In genomic region chrX:20267599-20267923, GRCh38 we compare ENCODE assay signal across 8 cellular contexts. TPM values are rescaled to one million over a fixed set of nuclear protein-coding genes. Genes with fewer than 3 reads are reported as not detected.
DNase-seq lines count a peak whose midpoint lies in the region; ATAC-seq and TF ChIP-seq lines count a peak whose summit lies in the region.

No MANE protein-coding gene starts in this region.

- H3K27me3 ChIP-seq in ACC112 (ENCODE audit: insufficient read depth, low read length) (no peaks in the 10 kb centered on the region), Loucy (ENCODE audit: insufficient read depth, low read length, poor library complexity, severe bottlenecking) (no peaks in the 10 kb centered on the region)

- peak overlapping the region; percentile 62 for H3K9ac ChIP-seq in Loucy (ENCODE audit: low read depth, low read length, poor library complexity, severe bottlenecking)

- H3K36me3 Mint-ChIP-seq in naive B cell: peaks cover 0 to 4% of the 10 kb centered on the region in 2 donors

- no peaks in the 10 kb centered on the region for H3K27me3 Mint-ChIP-seq in naive B cell

- peaks cover 0 to 2% (median 0%) of the 10 kb centered on the region in 7 donors for H3K9me3 Mint-ChIP-seq in naive B cell

- H3K27ac ChIP-seq in ACC112 (ENCODE audit: low read depth, low read length) (0 out of 2 replicates have a peak overlapping the region, but pooled peaks have one; percentile 34), coronary artery (peak overlapping the region; percentile 77 to 90)

- no peaks in the 10 kb centered on the region for H3K9me3 ChIP-seq in Loucy (ENCODE audit: insufficient read depth, low read depth, low read length)

- no peaks in the 10 kb centered on the region for H3F3A ChIP-seq in Loucy (ENCODE audit: low read depth)

- H3K4me3 ChIP-seq in ACC112 (ENCODE audit: low read depth, low read length): peak overlapping the region; percentile 83
- H3K4me3 ChIP-seq in Loucy (ENCODE audit: low read length, poor library complexity, severe bottlenecking): peak overlapping the region; percentile 74
- peak overlapping the region; percentile 70 for H3K4me3 ChIP-seq in coronary artery

- H3K4me3 Mint-ChIP-seq in naive B cell: peak overlapping the region; percentile 90 to 100 (median 96)

- no peaks in the 10 kb centered on the region for H3K9me2 ChIP-seq in Loucy (replicated peaks; ENCODE audit: low read depth, low read length)

- H3K79me2 ChIP-seq in ACC112 (ENCODE audit: control insufficient read depth, insufficient read depth, low read length, unreplicated experiment): peaks cover 37% of the 10 kb centered on the region
- H3K79me2 ChIP-seq in Loucy (ENCODE audit: insufficient read depth, low read length): peaks cover 38% of the 10 kb centered on the region

- ATAC-seq in naive B cell (ENCODE audit: low read depth in 2 of 2) (no peak), GM21576 (IDR thresholded peaks at IDR 0.05; ENCODE audit: unreplicated experiment) (no peak)

- H3K4me1 Mint-ChIP-seq in naive B cell: peaks cover 7 to 18% (median 13%) of the 10 kb centered on the region in 3 donors

- H3K4me1 ChIP-seq in ACC112 (ENCODE audit: control insufficient read depth, insufficient read depth, low read length, unreplicated experiment): peaks cover 40% of the 10 kb centered on the region
- peaks cover 11% of the 10 kb centered on the region for H3K4me1 ChIP-seq in Loucy (ENCODE audit: insufficient read depth, low read length, poor library complexity, severe bottlenecking)

- peak overlapping the region; percentile 79 to 99 (median 94) for H3K27ac Mint-ChIP-seq in naive B cell

- DNase-seq in coronary artery (ENCODE audit: low spot score) (no peak), naive B cell (no peak), hepatic stellate cell (ENCODE audit: low spot score) (no peak), NCI-H187 (lab: John Stamatoyannopoulos, UW) (no peak)
- no peak for DNase-seq in stimulated activated CD4-positive, alpha-beta T cell treated with anti-CD3 and anti-CD28 coated beads, Interleukin-4, amount 100 ng/mL, for 1 hour

- H3K36me3 ChIP-seq in ACC112 (ENCODE audit: insufficient read depth, low read length) (no peaks in the 10 kb centered on the region), Loucy (ENCODE audit: insufficient read depth, low read length) (no peaks in the 10 kb centered on the region)

- peak overlapping the region; percentile 60 for H3K4me2 ChIP-seq in Loucy (ENCODE audit: low read depth, low read length, poor library complexity, severe bottlenecking)

- TF ChIP-seq CTCF in Loucy (conservative IDR thresholded peaks at IDR 0.05; ENCODE audit: low read length) (no peak), coronary artery (IDR thresholded peaks at IDR 0.05) (no peak)

- H2AFZ ChIP-seq in ACC112 (ENCODE audit: low read length, unreplicated experiment) (peak overlapping the region; percentile 91), Loucy (ENCODE audit: low read length) (peak overlapping the region; percentile 87)

- H4K20me1 ChIP-seq in Loucy (ENCODE audit: insufficient read depth, low read length, poor library complexity, severe bottlenecking): peaks cover 31% of the 10 kb centered on the region

RNA-seq across cellular contexts. Expression of gene RPS6KA3, which starts 0.9 kb away (rescaled TPM):
- polyA plus RNA-seq in naive B cell (ENCODE audit: low read depth in 6 of 6): 10 to 100 TPM; 12.2 to 36.8 (median 25.3) TPM
